Comparison of ENCODE assay signal across 12 cellular contexts in the genomic region with DNA sequence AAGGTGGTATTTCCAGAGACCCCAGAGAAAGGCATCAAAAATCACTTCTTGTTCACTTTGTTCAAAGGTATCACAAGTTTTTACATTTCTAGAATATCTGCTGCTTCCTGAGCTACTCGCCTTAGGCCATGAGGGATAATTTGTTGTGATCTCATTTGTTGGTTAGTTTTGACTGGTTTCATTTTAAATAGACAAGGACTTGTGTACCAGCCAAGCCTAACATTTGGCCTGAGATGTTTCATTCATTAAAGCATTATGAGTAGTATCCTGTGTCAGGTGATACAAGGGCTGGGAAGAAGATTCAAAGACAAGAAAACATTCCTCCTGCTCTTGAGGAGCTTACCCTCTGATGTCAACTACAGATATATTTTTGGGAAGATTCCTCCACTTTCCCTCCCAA.
DNase-seq lines count a peak whose midpoint lies in the region; ATAC-seq and TF ChIP-seq lines count a peak whose summit lies in the region.
"Had no signal": no experiment of that assay in that cellular context is flagged by ENCODE, and none has a peak within 500 bp of the region (broad histone marks: within the 10 kb centered on the region; RNA-seq: fewer than 3 reads in every experiment).

No MANE protein-coding gene starts in this region.

- H3K4ac ChIP-seq in neuronal stem cell (ENCODE audit: low read length) = no peak overlapping the region

- H3K23ac ChIP-seq in neuronal stem cell (ENCODE audit: low read depth, low read length, poor library complexity) = no peak overlapping the region

- no peaks in the 10 kb centered on the region for H3K79me1 ChIP-seq in neuronal stem cell (ENCODE audit: low read depth, low read length)

- H2BK12ac ChIP-seq in neuronal stem cell (ENCODE audit: low read length) = no peak overlapping the region

- H3K4me2 ChIP-seq in GM23248 (ENCODE audit: unreplicated experiment) (no peak overlapping the region), neuronal stem cell (ENCODE audit: insufficient read depth, low read length, poor library complexity, severe bottlenecking) (no peak overlapping the region)
- H3K4me2 ChIP-seq: A549; BLaER1 treated with 17β-estradiol and CSF1 and Interleukin-3, amounts not matched to agents 10 nM and 100 nM had no signal

- no peaks in the 10 kb centered on the region for H3K9me2 ChIP-seq in GM23248 (ENCODE audit: insufficient read depth)

- H3F3A ChIP-seq in GM23248 (ENCODE audit: insufficient read depth) = no peaks in the 10 kb centered on the region

- H2BK15ac ChIP-seq in neuronal stem cell (ENCODE audit: low read length) = no peak overlapping the region

- intact Hi-C loops in A673 (cut with micrococcal nuclease; ENCODE audit: unreplicated experiment) = no loop called here

- BruUV-seq in A673 (replicated peaks; lab: Mats Ljungman, UMichigan) = no TSS peak

- DNase-seq in GM23248 (peak; percentile 36), amniotic stem cell (lab: John Stamatoyannopoulos, UW) (peak; percentile 7), neuronal stem cell (ENCODE audit: low spot score) (no peak), DMS 273 (lab: John Stamatoyannopoulos, UW; ENCODE audit: unreplicated experiment) (no peak), A673 (ENCODE audit: low spot score) (no peak)
- DNase-seq: CD4-positive, CD25-positive, alpha-beta regulatory T cell; DND-41; KG1 had no signal

- no peak overlapping the region for H2BK120ac ChIP-seq in neuronal stem cell (ENCODE audit: low read depth, low read length)

- H4K91ac ChIP-seq in neuronal stem cell (ENCODE audit: low read depth, low read length, poor library complexity) = no peak overlapping the region

- no peak overlapping the region for H3K4me3 ChIP-seq in GM23248
- no peak overlapping the region for H3K4me3 ChIP-seq in neuronal stem cell (ENCODE audit: low read length in 2 of 2)
- no peak overlapping the region for H3K4me3 ChIP-seq in A673 (ENCODE audit: low read depth, low read length, poor library complexity, severe bottlenecking)
- H3K4me3 ChIP-seq: A549; BLaER1 treated with 17β-estradiol and CSF1 and Interleukin-3, amounts not matched to agents 10 nM and 100 nM; HAP-1 had no signal

- in situ Hi-C loops in GM23248 (cut with MboI) = no loop called here

- no peaks in the 10 kb centered on the region for H3K36me3 ChIP-seq in GM23248 (ENCODE audit: low read depth)
- H3K36me3 ChIP-seq in neuronal stem cell (replicated peaks in 1 of 2; ENCODE audit: control insufficient read depth in 2 of 2, insufficient read depth in 2 of 2, low read length in 2 of 2) = no peaks in the 10 kb centered on the region
- H3K36me3 ChIP-seq in A673 (ENCODE audit: insufficient read depth, low read length, poor library complexity, severe bottlenecking) = no peaks in the 10 kb centered on the region
- H3K36me3 ChIP-seq: HAP-1 had no signal

- TF ChIP-seq CTCF in A673 (conservative IDR thresholded peaks at IDR 0.05; ENCODE audit: low read depth, low read length) = no peak

- H3K79me2 ChIP-seq in GM23248 (ENCODE audit: insufficient read depth) = no peaks in the 10 kb centered on the region

- no peaks in the 10 kb centered on the region for H3K9me3 ChIP-seq in GM23248 (ENCODE audit: low read depth)
- no peaks in the 10 kb centered on the region for H3K9me3 ChIP-seq in neuronal stem cell (replicated peaks in 1 of 2; ENCODE audit: control insufficient read depth in 2 of 2, insufficient read depth in 1 of 2, low read depth in 1 of 2, low read length in 2 of 2)
- no peaks in the 10 kb centered on the region for H3K9me3 ChIP-seq in A673 (ENCODE audit: low read depth, low read length, poor library complexity, severe bottlenecking)
- H3K9me3 ChIP-seq: A549, HAP-1 had no signal

- no peak overlapping the region for H3K18ac ChIP-seq in neuronal stem cell (ENCODE audit: low read length)

- H4K20me1 ChIP-seq in GM23248 (ENCODE audit: insufficient read depth) = no peaks in the 10 kb centered on the region
- H4K20me1 ChIP-seq: BLaER1 treated with 17β-estradiol and CSF1 and Interleukin-3, amounts not matched to agents 10 nM and 100 nM had no signal

- H2AFZ ChIP-seq in GM23248 = no peak overlapping the region
- H2AFZ ChIP-seq in neuronal stem cell (ENCODE audit: low read length) = peak overlapping the region; percentile 77

- WGBS in GM23248 (ENCODE audit: low coverage in 1 of 2, low lambda C conversion rate in 2 of 2, missing lambda C conversion rate in 2 of 2), 2 experiments = 69 to 88% methylated on average over 1 of the region's 1 CpG
- no CpG with 5 or more reads among the region's 1 CpG for WGBS in neuronal stem cell (ENCODE audit: extremely low coverage in 2 of 2, insufficient read length in 2 of 2, insufficient replicate concordance in 1 of 2), 2 donors

- H2AK5ac ChIP-seq in neuronal stem cell (ENCODE audit: low read depth, low read length) = no peak overlapping the region

- H3K14ac ChIP-seq in neuronal stem cell (ENCODE audit: low read length) = no peak overlapping the region

- no peak overlapping the region for H4K8ac ChIP-seq in neuronal stem cell (ENCODE audit: low read depth, low read length)

- H3K9ac ChIP-seq in GM23248 = no peak overlapping the region
- H3K9ac ChIP-seq in neuronal stem cell (ENCODE audit: low read depth, low read length, poor library complexity) = no peak overlapping the region
- H3K9ac ChIP-seq: BLaER1 treated with 17β-estradiol and CSF1 and Interleukin-3, amounts not matched to agents 10 nM and 100 nM had no signal

- H3K4me1 ChIP-seq in GM23248 (ENCODE audit: insufficient read depth) (peaks cover 26% of the 10 kb centered on the region), neuronal stem cell (ENCODE audit: control insufficient read depth in 2 of 2, insufficient read depth in 1 of 2, low read depth in 1 of 2, low read length in 2 of 2) (no peaks in the 10 kb centered on the region), A673 (ENCODE audit: insufficient read depth, low read length, poor library complexity, severe bottlenecking) (no peaks in the 10 kb centered on the region)
- H3K4me1 ChIP-seq: A549, HAP-1 had no signal

- H3K27ac ChIP-seq in GM23248 (no peak overlapping the region), neuronal stem cell (replicated peaks; ENCODE audit: low read length) (no peak overlapping the region), A673 (ENCODE audit: low read depth, low read length, poor library complexity, severe bottlenecking) (no peak overlapping the region)
- H3K27ac ChIP-seq: A549; BLaER1 treated with 17β-estradiol and CSF1 and Interleukin-3, amounts not matched to agents 10 nM and 100 nM had no signal

- CTCF ChIA-PET in A673 (lab: Charles Lee) = no interaction called here

- no peaks in the 10 kb centered on the region; the same call in 1 of the 2 replicates for H3K27me3 ChIP-seq in GM23248 (replicated peaks; ENCODE audit: insufficient read depth)
- H3K27me3 ChIP-seq in neuronal stem cell (ENCODE audit: control insufficient read depth in 3 of 3, insufficient read depth in 3 of 3, low read depth in 1 of 3, low read length in 3 of 3) = no peaks in the 10 kb centered on the region
- H3K27me3 ChIP-seq in A673 (replicated peaks; ENCODE audit: insufficient read depth, low read depth, low read length, poor library complexity) = peaks cover 5% of the 10 kb centered on the region
- H3K27me3 ChIP-seq: BLaER1 treated with 17β-estradiol and CSF1 and Interleukin-3, amounts not matched to agents 10 nM and 100 nM had no signal

- H2BK5ac ChIP-seq in neuronal stem cell (ENCODE audit: low read length) = no peak overlapping the region

- no peak for ATAC-seq in GM18520 (IDR thresholded peaks at IDR 0.05; ENCODE audit: unreplicated experiment)
- ATAC-seq: A549 had no signal

- POLR2A ChIA-PET in A673 (lab: Charles Lee; ENCODE audit: low non-redundant PET) = no interaction called here

Comparison
In these comparisons a context has a peak if more than half of its experiments do, and no peak if none do; other contexts are left out.
1. DNase-seq: peak in GM23248 (single experiment) and amniotic stem cell (single experiment); none in neuronal stem cell (single experiment), DMS 273 (single experiment) and A673 (single experiment).